8 cellular contexts compared by ENCODE assay signal in the genomic region with DNA sequence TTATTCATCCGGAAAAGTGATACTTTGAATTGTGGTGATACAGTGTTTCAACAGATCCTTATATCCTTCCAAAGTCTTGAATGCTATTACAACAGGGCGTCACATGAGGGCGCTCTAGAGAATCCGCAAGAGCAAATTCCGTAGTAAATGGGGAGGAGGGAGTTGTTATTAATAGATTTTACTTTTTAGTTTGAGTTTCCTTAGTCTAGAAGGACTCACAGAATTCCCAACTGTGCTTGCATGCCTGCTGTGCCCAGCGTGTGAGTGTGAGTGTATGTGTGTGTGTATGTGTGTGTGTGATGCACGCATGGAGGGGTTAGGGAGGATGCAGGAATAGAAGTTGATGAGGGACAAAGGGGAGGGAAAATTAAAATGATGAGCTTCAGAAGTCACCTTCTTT.
DNase-seq lines count a peak whose midpoint lies in the region; ATAC-seq, FAIRE-seq and TF ChIP-seq lines count a peak whose summit lies in the region.

No MANE protein-coding gene starts in this region.

- no peak for ATAC-seq in HG03025 (IDR thresholded peaks at IDR 0.05; ENCODE audit: low FRiP score, unreplicated experiment)
- ATAC-seq in HG03457 (IDR thresholded peaks at IDR 0.05; ENCODE audit: unreplicated experiment), result no peak
- ATAC-seq in HG03354 (IDR thresholded peaks at IDR 0.05; ENCODE audit: poor library complexity, severe bottlenecking, unreplicated experiment), result no peak

- TF ChIP-seq CTCF in Calu3 (IDR thresholded peaks at IDR 0.05; ENCODE audit: unreplicated experiment), result peak; percentile 71

- H3K27me3 Mint-ChIP-seq in Calu3 (ENCODE audit: unreplicated experiment), result peaks cover 20% of the 10 kb centered on the region

- TF ChIP-seq POLR2A in erythroblast (IDR thresholded peaks at IDR 0.05; ENCODE audit: low read length), result no peak

- intact Hi-C loops in Calu3 (cut with micrococcal nuclease; ENCODE audit: unreplicated experiment), result loop anchor here (2.0 to 5.0 kb wide), 3 partner anchors 285 to 431 kb away; no protein-coding TSS in a partner anchor

- no peaks in the 10 kb centered on the region for H3K36me3 Mint-ChIP-seq in Calu3 (ENCODE audit: insufficient read depth, unreplicated experiment)

- CTCF ChIA-PET in Calu3 (lab: Charles Lee), result interaction anchor here (0.7 to 2.6 kb wide), 4 partner anchors 184 to 430 kb away, joined by 3 to 10 read pairs (median 4); no protein-coding TSS in a partner anchor

- no peak overlapping the region for H3K4me3 Mint-ChIP-seq in Calu3 (ENCODE audit: low read depth, unreplicated experiment)

- H3K4me1 Mint-ChIP-seq in Calu3 (ENCODE audit: low read depth, unreplicated experiment), result no peaks in the 10 kb centered on the region

- no peak for FAIRE-seq in RCC 7860 (lab: Jason Lieb, UNC)

- no peak overlapping the region for H3K27ac Mint-ChIP-seq in Calu3 (ENCODE audit: unreplicated experiment)

- no TSS peak for BruUV-seq in Calu3 (replicated peaks; lab: Mats Ljungman, UMichigan)

- DNase-seq in Calu3 (peak; percentile 55), HT-29 (ENCODE audit: low spot score) (peak; percentile 48), RCC 7860 (ENCODE audit: low spot score) (peak; percentile 20), erythroblast (lab: John Stamatoyannopoulos, UW) (peak; percentile 18 to 61), mucosa of gallbladder (ENCODE audit: low spot score) (peak; percentile 43)

- no peaks in the 10 kb centered on the region for H3K9me3 Mint-ChIP-seq in Calu3 (ENCODE audit: low read depth, unreplicated experiment)
